ENCODE assay signal across 8 cellular contexts in genomic region chr6:33454009-33454946, GRCh38. TPM values are rescaled to one million over a fixed set of nuclear protein-coding genes. Genes with fewer than 3 reads are reported as not detected.
DNase-seq lines count a peak whose midpoint lies in the region; ATAC-seq and TF ChIP-seq lines count a peak whose summit lies in the region.

ZBTB9 (plus strand) TSS chr6:33454576; CDS start chr6:33455101, 525 bp downstream.

- peak; percentile 89 for ATAC-seq in HG03457 (IDR thresholded peaks at IDR 0.05; ENCODE audit: unreplicated experiment)

- H3K27ac ChIP-seq in cingulate gyrus (ENCODE audit: low read depth, low read length) (peak within 1 kb of the TSS; percentile 65), layer of hippocampus (ENCODE audit: low read depth, low read length) (peak within 1 kb of the TSS; percentile 67)

- no peak for TF ChIP-seq CTCF in BJ (IDR thresholded peaks at IDR 0.05; ENCODE audit: insufficient read depth, low read depth, low read length)

- DNase-seq in BJ (ENCODE audit: low read depth): peak; percentile 82
- DNase-seq in GM19240 (ENCODE audit: insufficient read length, low spot score): peak; percentile 99
- DNase-seq in NCI-H524 (lab: John Stamatoyannopoulos, UW): peak; percentile 81 to 93
- DNase-seq in activated CD4-positive, alpha-beta T cell treated with anti-CD3 and anti-CD28 coated beads for 4 hours: peak; percentile 92 to 93
- DNase-seq in stimulated activated CD4-positive, alpha-beta T cell treated with anti-CD3 and anti-CD28 coated beads, Interleukin-1b, Interleukin-23, amount 100 ng/mL, for 24 hours (ENCODE audit: low read depth in 4 of 4, low spot score in 1 of 4): peak; percentile 80 to 95 (median 85)

- H3K27me3 ChIP-seq in BJ (ENCODE audit: control insufficient read depth, insufficient read depth, low read length) (no peaks in the 10 kb centered on the region), layer of hippocampus (ENCODE audit: control insufficient read depth, insufficient read depth, low read length) (no peaks in the 10 kb centered on the region)

- POLR2A ChIA-PET in BJ (lab: Charles Lee): interaction anchor here (0.9 kb wide), 1 partner anchor 36 kb away, joined by 3 read pairs; no protein-coding TSS in a partner anchor

- H3K4me3 ChIP-seq in BJ (ENCODE audit: low read depth, low read length): peak within 1 kb of the TSS; percentile 93

- CTCF ChIA-PET in BJ (lab: Yijun Ruan, JAX): interaction anchor here (0.8 to 1.3 kb wide), 4 partner anchors 14 to 70 kb away, joined by 3 to 4 read pairs (median 3); no protein-coding TSS in a partner anchor

- peaks cover 6% of the 10 kb centered on the region for H3K36me3 ChIP-seq in BJ (ENCODE audit: control insufficient read depth, insufficient read depth, low read length)

RNA-seq across cellular contexts. Expression of gene ZBTB9, which starts in this region (rescaled TPM):
- polyA plus RNA-seq in BJ (2011; rRNA removed): 4.4 and 5.7 TPM in 2 replicates
- 6.5 and 8.1 TPM in 2 replicates for polyA minus RNA-seq in BJ (2011; rRNA and poly(A)+ RNA removed)

Comparison
In these comparisons a context has a peak if more than half of its experiments do, and no peak if none do; other contexts are left out.
1. Peak in every context shown above with its lines: DNase-seq, ATAC-seq, H3K4me3 ChIP-seq and H3K27ac ChIP-seq.